27 cellular contexts compared by ENCODE assay signal in the genomic region with DNA sequence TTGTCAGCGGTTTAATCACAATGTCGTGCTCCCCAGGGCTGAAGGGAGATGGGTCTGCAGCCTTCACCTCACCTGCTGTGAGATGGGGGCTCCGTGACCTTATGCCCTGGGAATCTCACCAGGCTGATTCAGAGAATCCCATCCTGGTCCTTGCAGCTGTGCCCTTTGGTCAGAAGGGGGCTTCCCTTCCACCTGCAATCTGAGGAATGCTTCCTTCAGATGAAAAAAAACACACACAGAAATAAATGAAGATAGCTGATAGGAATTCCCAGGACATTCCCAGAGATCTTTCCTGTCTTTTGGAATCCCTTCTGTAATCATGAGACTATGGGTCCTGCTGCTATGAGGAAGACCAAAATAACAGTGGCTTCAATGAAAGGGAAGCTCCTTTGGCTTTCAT.
DNase-seq lines count a peak whose midpoint lies in the region; ATAC-seq and TF ChIP-seq lines count a peak whose summit lies in the region.
"Had no signal": no experiment of that assay in that cellular context is flagged by ENCODE, and none has a peak within 500 bp of the region (broad histone marks: within the 10 kb centered on the region; RNA-seq: fewer than 3 reads in every experiment).

No MANE protein-coding gene starts in this region.

- no peak overlapping the region for H3K4me3 Mint-ChIP-seq in activated naive CD4-positive, alpha-beta T cell treated with anti-CD3 and anti-CD28 coated beads, Interleukin-2, amount 50 U/mL, for 24 hours
- H3K4me3 Mint-ChIP-seq in activated naive CD4-positive, alpha-beta T cell treated with anti-CD3 and anti-CD28 coated beads, Interleukin-2, amount 10 ng/mL, durations not matched to agents 7 days and 5 days = no peak overlapping the region
- H3K4me3 Mint-ChIP-seq in nephron = no peak overlapping the region
- H3K4me3 Mint-ChIP-seq: CD14-positive monocyte; CD8-positive, alpha-beta memory T cell had no signal

- no peaks in the 10 kb centered on the region for H3K9me3 Mint-ChIP-seq in activated naive CD4-positive, alpha-beta T cell treated with anti-CD3 and anti-CD28 coated beads, Interleukin-2, amount 50 U/mL, for 24 hours
- H3K9me3 Mint-ChIP-seq in activated naive CD4-positive, alpha-beta T cell treated with anti-CD3 and anti-CD28 coated beads, Interleukin-2, amount 10 ng/mL, durations not matched to agents 7 days and 5 days = no peaks in the 10 kb centered on the region
- no peaks in the 10 kb centered on the region for H3K9me3 Mint-ChIP-seq in nephron
- H3K9me3 Mint-ChIP-seq: CD8-positive, alpha-beta memory T cell had no signal

- H3K27me3 ChIP-seq in hepatocyte = no peaks in the 10 kb centered on the region
- H3K27me3 ChIP-seq: BE2C had no signal

- no peak overlapping the region for H2AFZ ChIP-seq in hepatocyte

- H3K27me3 Mint-ChIP-seq in activated naive CD4-positive, alpha-beta T cell treated with anti-CD3 and anti-CD28 coated beads, Interleukin-2, amount 50 U/mL, for 24 hours = no peaks in the 10 kb centered on the region
- H3K27me3 Mint-ChIP-seq in activated naive CD4-positive, alpha-beta T cell treated with anti-CD3 and anti-CD28 coated beads, Interleukin-2, amount 10 ng/mL, durations not matched to agents 7 days and 5 days = peaks cover 11% of the 10 kb centered on the region
- H3K27me3 Mint-ChIP-seq in nephron (ENCODE audit: low read depth) = peaks cover 11% of the 10 kb centered on the region

- no peaks in the 10 kb centered on the region for H3K9me3 ChIP-seq in hepatocyte (ENCODE audit: low read depth)
- H3K9me3 ChIP-seq: BE2C had no signal

- no peak overlapping the region for H3K4me3 ChIP-seq in hepatocyte

- no peak for DNase-seq in activated naive CD4-positive, alpha-beta T cell treated with anti-CD3 and anti-CD28 coated beads, Interleukin-2, amount 10 ng/mL, durations not matched to agents 7 days and 5 days
- DNase-seq in hepatocyte (ENCODE audit: low spot score) (no peak), omental fat pad (ENCODE audit: low spot score) (no peak), ureter (ENCODE audit: low spot score) (no peak), globus pallidus (ENCODE audit: low spot score) (no peak)
- DNase-seq in effector CD4-positive, alpha-beta T cell = no peak
- DNase-seq: ACHN; BE2C; Calu3; CD8-positive, alpha-beta memory T cell; DMS79 treated with DMSO at 0.1 percent for 48 hours; GF-D8; GOT3; Karpas-422; NCI-H1092; NCI-H1417 treated with DMSO at 0.1 percent for 48 hours; NCI-H1694 treated with DMSO at 0.1 percent for 48 hours; NCI-H2081; NCI-H226; NCI-H510A; SHP77 treated with DMSO at 0.1 percent for 48 hours had no signal

- no peak overlapping the region for H3K4me2 ChIP-seq in hepatocyte

- H3K36me3 Mint-ChIP-seq in activated naive CD4-positive, alpha-beta T cell treated with anti-CD3 and anti-CD28 coated beads, Interleukin-2, amount 50 U/mL, for 24 hours = no peaks in the 10 kb centered on the region
- H3K36me3 Mint-ChIP-seq in activated naive CD4-positive, alpha-beta T cell treated with anti-CD3 and anti-CD28 coated beads, Interleukin-2, amount 10 ng/mL, durations not matched to agents 7 days and 5 days = no peaks in the 10 kb centered on the region
- H3K36me3 Mint-ChIP-seq in nephron (ENCODE audit: low read depth) = no peaks in the 10 kb centered on the region
- H3K36me3 Mint-ChIP-seq: CD14-positive monocyte; CD8-positive, alpha-beta memory T cell had no signal

- H3K36me3 ChIP-seq in hepatocyte (replicated peaks; ENCODE audit: insufficient read depth, low read depth) = no peaks in the 10 kb centered on the region
- H3K36me3 ChIP-seq: BE2C had no signal

- no peaks in the 10 kb centered on the region for H3K4me1 Mint-ChIP-seq in activated naive CD4-positive, alpha-beta T cell treated with anti-CD3 and anti-CD28 coated beads, Interleukin-2, amount 50 U/mL, for 24 hours
- H3K4me1 Mint-ChIP-seq in activated naive CD4-positive, alpha-beta T cell treated with anti-CD3 and anti-CD28 coated beads, Interleukin-2, amount 10 ng/mL, durations not matched to agents 7 days and 5 days = no peaks in the 10 kb centered on the region
- H3K4me1 Mint-ChIP-seq in nephron = peaks cover 24% of the 10 kb centered on the region

- WGBS in hepatocyte (ENCODE audit: low lambda C conversion rate, missing lambda C conversion rate) = 87% methylated on average over 3 of the region's 3 CpGs

- peak overlapping the region; percentile 14 for H3K27ac ChIP-seq in hepatocyte
- H3K27ac ChIP-seq: 22Rv1, RWPE1 had no signal

- H4K20me1 ChIP-seq in hepatocyte (ENCODE audit: insufficient read depth, poor library complexity, severe bottlenecking) = no peaks in the 10 kb centered on the region

- H3K4me1 ChIP-seq in hepatocyte (ENCODE audit: insufficient read depth) = peaks cover 9% of the 10 kb centered on the region

- TF ChIP-seq CTCF in hepatocyte (IDR thresholded peaks at IDR 0.05; ENCODE audit: poor library complexity) = no peak
- TF ChIP-seq CTCF in nephron (IDR thresholded peaks at IDR 0.05; ENCODE audit: unreplicated experiment in 3 of 3) = no peak
- no peak for TF ChIP-seq CTCF in omental fat pad (IDR thresholded peaks at IDR 0.05)

- no peaks in the 10 kb centered on the region for H3K9me2 ChIP-seq in hepatocyte (replicated peaks; ENCODE audit: insufficient read depth)

- peak overlapping the region; percentile 24 for H3K27ac Mint-ChIP-seq in activated naive CD4-positive, alpha-beta T cell treated with anti-CD3 and anti-CD28 coated beads, Interleukin-2, amount 50 U/mL, for 24 hours
- no peak overlapping the region for H3K27ac Mint-ChIP-seq in activated naive CD4-positive, alpha-beta T cell treated with anti-CD3 and anti-CD28 coated beads, Interleukin-2, amount 10 ng/mL, durations not matched to agents 7 days and 5 days
- peak overlapping the region; percentile 78 to 91 (median 88) for H3K27ac Mint-ChIP-seq in nephron
- H3K27ac Mint-ChIP-seq: CD14-positive monocyte had no signal

- H3K79me2 ChIP-seq in hepatocyte = no peaks in the 10 kb centered on the region

- CTCF ChIA-PET in activated naive CD4-positive, alpha-beta T cell treated with anti-CD3 and anti-CD28 coated beads, Interleukin-2, amount 10 ng/mL, durations not matched to agents 7 days and 5 days (lab: Charles Lee) = interaction anchor here (1.8 kb wide), 1 partner anchor 601 kb away, joined by 5 read pairs; no protein-coding TSS in a partner anchor

- no peak for ATAC-seq in omental fat pad (ENCODE audit: low FRiP score)
- ATAC-seq: Panc1 had no signal
